Comparison of ENCODE assay signal across 20 cellular contexts in genomic region chr10:61463035-61463909, GRCh38. TPM values are rescaled to one million over a fixed set of nuclear protein-coding genes. Genes with fewer than 3 reads are reported as not detected.
DNase-seq lines count a peak whose midpoint lies in the region; ATAC-seq, FAIRE-seq and TF ChIP-seq lines count a peak whose summit lies in the region.
"Had no signal": no experiment of that assay in that cellular context is flagged by ENCODE, and none has a peak within 500 bp of the region (broad histone marks: within the 10 kb centered on the region; RNA-seq: fewer than 3 reads in every experiment).

No MANE protein-coding gene starts in this region.

- H3K9me3 ChIP-seq in endothelial cell of umbilical vein (replicated peaks; ENCODE audit: control insufficient read depth, insufficient read depth, low read length): no peaks in the 10 kb centered on the region
- H3K9me3 ChIP-seq: mucosa of descending colon, psoas muscle had no signal

- DNase-seq in BJ (ENCODE audit: low read depth): peak; percentile 67
- DNase-seq in NCI-H446 treated with DMSO at 0.1 percent for 48 hours (lab: John Stamatoyannopoulos, UW): peak; percentile 70
- DNase-seq in endothelial cell of umbilical vein (ENCODE audit: low read depth, low spot score): peak; percentile 81
- peak; percentile 13 for DNase-seq in renal cortical epithelial cell (ENCODE audit: low read depth)
- no peak for DNase-seq in foreskin keratinocyte
- DNase-seq in DMS 273 treated with DMSO at 0.1 percent for 48 hours (lab: John Stamatoyannopoulos, UW): no peak
- DNase-seq: activated CD8-positive, alpha-beta T cell treated with anti-CD3 and anti-CD28 coated beads, Interleukin-2, amount 10 ng/mL, durations not matched to agents 7 days and 5 days; activated gamma-delta T cell treated with Interleukin-2 at 50 U/mL for 16 hours; CD4-positive, CD25-positive, alpha-beta regulatory T cell; mucosa of descending colon; NCI-H1105; psoas muscle; stimulated activated CD4-positive, alpha-beta T cell treated with anti-CD3 and anti-CD28 coated beads, Interleukin-4, amount 100 ng/mL, for 4 hours; stimulated activated naive B cell treated with anti-CD40 and anti-IgM and Interleukin-4, amounts not matched to agents 10 μg/mL and 1 μg/mL and 100 μg/mL, for 72 hours had no signal

- TF ChIP-seq POLR2A in endothelial cell of umbilical vein (IDR thresholded peaks at IDR 0.05; ENCODE audit: low read depth, low read length): no peak

- H3K27me3 ChIP-seq in BJ (ENCODE audit: control insufficient read depth, insufficient read depth, low read length) (no peaks in the 10 kb centered on the region), endothelial cell of umbilical vein (ENCODE audit: control insufficient read depth in 2 of 2, insufficient read depth in 2 of 2, low read length in 2 of 2) (no peaks in the 10 kb centered on the region), foreskin keratinocyte (no peaks in the 10 kb centered on the region)

- no TSS peak for BruUV-seq in endothelial cell of umbilical vein (replicated peaks; lab: Mats Ljungman, UMichigan)

- no peak overlapping the region for H3K4me3 ChIP-seq in BJ (ENCODE audit: low read depth, low read length)
- no peak overlapping the region for H3K4me3 ChIP-seq in endothelial cell of umbilical vein (replicated peaks in 1 of 3; ENCODE audit: insufficient read depth in 1 of 3, low read depth in 1 of 3, low read length in 3 of 3)
- H3K4me3 ChIP-seq: mucosa of descending colon, psoas muscle had no signal

- POLR2A ChIA-PET in BJ (lab: Charles Lee) (no interaction called here), endothelial cell of umbilical vein (lab: Charles Lee) (interaction anchor here (0.5 kb wide), 1 partner anchor 672 kb away, joined by 4 read pairs; no protein-coding TSS in a partner anchor)

- no peaks in the 10 kb centered on the region for H3K9me1 ChIP-seq in endothelial cell of umbilical vein (replicated peaks; ENCODE audit: control insufficient read depth, extremely low read depth, insufficient read depth, low read length)

- ATAC-seq in foreskin keratinocyte (no peak), HG03469 (IDR thresholded peaks at IDR 0.05; ENCODE audit: unreplicated experiment) (no peak), HG03432 (IDR thresholded peaks at IDR 0.05; ENCODE audit: unreplicated experiment) (no peak)
- ATAC-seq: activated CD8-positive, alpha-beta T cell treated with anti-CD3 and anti-CD28 coated beads, Interleukin-2, amount 10 ng/mL, durations not matched to agents 7 days and 5 days; mucosa of descending colon; psoas muscle; stimulated activated naive B cell treated with anti-CD40 and anti-IgM and Interleukin-4, amounts not matched to agents 10 μg/mL and 1 μg/mL and 100 μg/mL, for 72 hours had no signal

- no peak for TF ChIP-seq CTCF in BJ (IDR thresholded peaks at IDR 0.05; ENCODE audit: insufficient read depth, low read depth, low read length)
- no peak for TF ChIP-seq CTCF in endothelial cell of umbilical vein (IDR thresholded peaks at IDR 0.05; ENCODE audit: extremely low read depth in 1 of 2, insufficient read depth in 1 of 2, low read depth in 1 of 2, low read length in 2 of 2)
- no peak for TF ChIP-seq CTCF in foreskin keratinocyte (conservative IDR thresholded peaks at IDR 0.05)

- no peak overlapping the region for H3K27ac ChIP-seq in endothelial cell of umbilical vein (ENCODE audit: insufficient read depth, low read depth, low read length)
- H3K27ac ChIP-seq in foreskin keratinocyte: no peak overlapping the region
- H3K27ac ChIP-seq: psoas muscle had no signal

- dilution Hi-C loops in endothelial cell of umbilical vein (cut with MboI; ENCODE audit: extremely low pct_ligation_motif_present, low sequenced_read_pairs): no loop called here

- H3K4me1 ChIP-seq in endothelial cell of umbilical vein (ENCODE audit: control insufficient read depth, extremely low read depth, insufficient read depth, low read length): peaks cover 13% of the 10 kb centered on the region
- no peaks in the 10 kb centered on the region for H3K4me1 ChIP-seq in foreskin keratinocyte
- H3K4me1 ChIP-seq: psoas muscle had no signal

- H2AFZ ChIP-seq in endothelial cell of umbilical vein (ENCODE audit: low read depth, low read length): no peak overlapping the region

- peak overlapping the region; percentile 25 for H3K4me2 ChIP-seq in endothelial cell of umbilical vein (ENCODE audit: insufficient read depth, low read length)

- peak; percentile 76 for FAIRE-seq in endothelial cell of umbilical vein (lab: Jason Lieb, UNC)
- FAIRE-seq: frontal cortex, H54, islet of Langerhans had no signal

- no peak overlapping the region for H3K9ac ChIP-seq in endothelial cell of umbilical vein (replicated peaks; ENCODE audit: extremely low read depth, insufficient read depth, low read length)

- CTCF ChIA-PET in BJ (lab: Yijun Ruan, JAX) (interaction anchor here (1.2 kb wide), 1 partner anchor 24 kb away, joined by 3 read pairs; no protein-coding TSS in a partner anchor), endothelial cell of umbilical vein (lab: Charles Lee) (interaction anchor here (0.6 to 1.1 kb wide), 4 partner anchors 12 to 433 kb away, joined by 3 to 4 read pairs (median 4); no protein-coding TSS in a partner anchor)

- no peaks in the 10 kb centered on the region for H3K36me3 ChIP-seq in BJ (ENCODE audit: control insufficient read depth, insufficient read depth, low read length)
- no peaks in the 10 kb centered on the region for H3K36me3 ChIP-seq in endothelial cell of umbilical vein (ENCODE audit: control insufficient read depth in 2 of 2, extremely low read depth in 1 of 2, insufficient read depth in 2 of 2, low read length in 2 of 2)

- intact Hi-C loops in endothelial cell of umbilical vein (cut with micrococcal nuclease): no loop called here

- H4K20me1 ChIP-seq in endothelial cell of umbilical vein (replicated peaks; ENCODE audit: control insufficient read depth, extremely low read depth, insufficient read depth, low read length): no peaks in the 10 kb centered on the region

- H3K79me2 ChIP-seq in endothelial cell of umbilical vein (ENCODE audit: control insufficient read depth, insufficient read depth, low read length): no peaks in the 10 kb centered on the region

TF ChIP-seq in endothelial cell of umbilical vein, 7 proteins besides CTCF, POLR2A, EP300 and RAD21:
- TF ChIP-seq GATA2 (IDR thresholded peaks at IDR 0.05; ENCODE audit: insufficient read depth, insufficient read length, low read depth, low read length): no peak
- peak; percentile 21 for TF ChIP-seq FOS (IDR thresholded peaks at IDR 0.05; ENCODE audit: borderline replicate concordance, insufficient read depth, low read length)

RNA-seq across cellular contexts. Expression of gene TMEM26, which starts 10.1 kb away (rescaled TPM):
- polyA plus RNA-seq in BJ (2011; rRNA removed) (1.3 TPM in 2 replicates), endothelial cell of umbilical vein (0.05 and 0.07 TPM in 2 replicates), foreskin keratinocyte (not detected in 2 replicates)
- 1.4 and 1.5 TPM in 2 replicates for polyA minus RNA-seq in BJ (2011; rRNA and poly(A)+ RNA removed)
- total RNA-seq in endothelial cell of umbilical vein (0.23 and 0.27 TPM in 2 replicates), renal cortical epithelial cell (0.10 TPM in 1 of 2 replicates, not detected in the other), foreskin keratinocyte (not detected in 2 replicates)
- 0.01 and 0.08 TPM in 2 replicates for polyA plus RNA-seq in endothelial cell of umbilical vein (2011; cell fraction: cytosol; rRNA removed)
- polyA plus RNA-seq in endothelial cell of umbilical vein (2011; cell fraction: nucleus; rRNA removed): 0.07 and 0.09 TPM in 2 replicates
- 0.03 TPM in 1 of 2 replicates, not detected in the other for polyA plus RNA-seq in endothelial cell of umbilical vein (2012)
- polyA minus RNA-seq in endothelial cell of umbilical vein: not detected in 2 replicates
- not detected for polyA minus RNA-seq in endothelial cell of umbilical vein (2011; cell fraction: cytosol; rRNA and poly(A)+ RNA removed)
- 0.10 TPM in 1 of 2 replicates, not detected in the other for polyA minus RNA-seq in endothelial cell of umbilical vein (2011; cell fraction: nucleus; rRNA and poly(A)+ RNA removed)
- total RNA-seq: activated CD8-positive, alpha-beta T cell treated with anti-CD3 and anti-CD28 coated beads, Interleukin-2, amount 10 ng/mL, durations not matched to agents 7 days and 5 days; CD4-positive, CD25-positive, alpha-beta regulatory T cell; HT-29 had no signal
- polyA plus RNA-seq: CD4-positive, CD25-positive, alpha-beta regulatory T cell had no signal

Comparison
In these comparisons a context has a peak if more than half of its experiments do, and no peak if none do; other contexts are left out.
1. DNase-seq: peak in BJ (single experiment), NCI-H446 treated with DMSO at 0.1 percent for 48 hours (single experiment), endothelial cell of umbilical vein (single experiment) and renal cortical epithelial cell (single experiment); none in foreskin keratinocyte (0 of 2) and DMS 273 treated with DMSO at 0.1 percent for 48 hours (single experiment).